9 cellular contexts compared by ENCODE assay signal in the genomic region with DNA sequence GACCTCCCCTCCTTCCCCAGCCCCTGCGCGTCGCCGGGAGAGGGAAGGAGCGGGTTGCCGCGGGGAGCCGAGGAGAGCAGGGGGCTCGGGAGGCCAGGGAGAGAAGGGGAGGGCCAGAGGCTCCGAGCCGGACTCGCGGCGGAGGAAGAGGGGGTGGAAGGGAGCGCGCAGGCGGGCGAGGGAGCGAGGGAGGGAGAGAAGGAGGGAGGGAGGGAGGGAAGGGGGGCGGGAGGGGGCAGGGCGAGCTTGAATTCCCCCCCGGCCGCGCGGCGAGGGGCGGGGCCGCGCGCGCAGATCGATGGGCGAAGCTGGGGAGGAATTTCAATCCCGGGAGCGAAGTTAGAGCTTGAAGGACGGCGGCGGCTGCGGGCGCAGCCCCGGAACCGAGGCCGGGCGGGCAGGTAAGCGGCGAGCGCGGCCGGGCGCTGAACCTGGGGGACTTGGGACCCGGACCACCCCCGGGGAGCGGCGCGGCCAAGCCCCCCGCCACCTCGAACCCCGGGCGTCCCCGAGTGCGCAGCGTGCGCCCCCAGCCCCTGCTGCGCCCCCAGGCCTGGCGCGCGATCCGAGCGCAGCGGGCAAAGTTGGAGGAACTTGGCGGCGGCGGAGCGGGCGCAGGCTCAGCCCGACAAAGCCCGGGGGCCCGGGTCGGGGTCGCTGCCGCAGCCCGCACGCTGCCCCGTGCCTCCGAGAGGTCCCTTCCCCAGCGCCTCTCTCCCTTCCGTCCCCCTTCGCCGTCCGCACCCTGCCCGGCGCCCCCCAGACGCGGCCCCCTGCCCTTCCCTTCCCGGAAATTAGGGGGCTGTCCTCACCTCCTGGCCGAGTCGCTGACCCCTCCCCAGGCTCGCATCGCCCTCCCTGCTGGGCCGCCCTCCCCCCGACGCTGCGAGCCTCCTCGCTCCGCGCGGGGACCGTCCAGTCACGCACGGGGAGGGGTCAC. TPM values are rescaled to one million over a fixed set of nuclear protein-coding genes. Genes with fewer than 3 reads are reported as not detected.
DNase-seq lines count a peak whose midpoint lies in the region; ATAC-seq and TF ChIP-seq lines count a peak whose summit lies in the region.
"Had no signal": no experiment of that assay in that cellular context is flagged by ENCODE, and none has a peak within 500 bp of the region (broad histone marks: within the 10 kb centered on the region; RNA-seq: fewer than 3 reads in every experiment).

A gene (plus strand): TSS at position 324 of the 940 bp plus-strand sequence. CDS start 74,320 bp downstream, outside the sequence.

- WGBS in ectodermal cell, 2 experiments = 0 to 1% methylated on average over 107 to 110 of the region's 110 CpGs

- intact Hi-C loops in natural killer cell (cut with micrococcal nuclease) = no loop called here

- H3K4me3 Mint-ChIP-seq in CD4-positive, CD25-positive, alpha-beta regulatory T cell = peak within 1 kb of the TSS; percentile 7 to 81 (median 69)
- H3K4me3 Mint-ChIP-seq in natural killer cell = peak within 1 kb of the TSS; percentile 61

- TF ChIP-seq POLR2A in NB4 (IDR thresholded peaks at IDR 0.05; ENCODE audit: extremely low read depth, insufficient read length) = no peak

- no peak for ATAC-seq in CD4-positive, CD25-positive, alpha-beta regulatory T cell (ENCODE audit: low read depth in 2 of 2)
- ATAC-seq in natural killer cell (no peak), GM18909 (IDR thresholded peaks at IDR 0.05; ENCODE audit: poor library complexity, unreplicated experiment) (no peak)

- H3K4me1 Mint-ChIP-seq in CD4-positive, CD25-positive, alpha-beta regulatory T cell = peaks cover 0 to 15% (median 1%) of the 10 kb centered on the region in 4 donors
- H3K4me1 Mint-ChIP-seq in natural killer cell = peaks cover 5 to 10% of the 10 kb centered on the region in 2 donors

- no peaks in the 10 kb centered on the region for H3K36me3 ChIP-seq in CD4-positive, CD25-positive, alpha-beta regulatory T cell (ENCODE audit: control insufficient read depth, insufficient read depth, low read length)
- H3K36me3 ChIP-seq in ectodermal cell (ENCODE audit: control insufficient read depth, insufficient read depth, low read length) = no peaks in the 10 kb centered on the region
- H3K36me3 ChIP-seq: adrenal gland had no signal

- no peaks in the 10 kb centered on the region for H3K9me3 Mint-ChIP-seq in CD4-positive, CD25-positive, alpha-beta regulatory T cell
- no peaks in the 10 kb centered on the region for H3K9me3 Mint-ChIP-seq in natural killer cell

- H3K27ac ChIP-seq in CD4-positive, CD25-positive, alpha-beta regulatory T cell (ENCODE audit: insufficient read depth, low read length, poor library complexity, severe bottlenecking) = no peak within 1 kb of the TSS
- peak within 1 kb of the TSS; percentile 60 for H3K27ac ChIP-seq in ectodermal cell (ENCODE audit: insufficient read depth, low read depth, low read length, poor library complexity, severe bottlenecking)
- H3K27ac ChIP-seq: adrenal gland had no signal

- H3K27ac Mint-ChIP-seq in CD4-positive, CD25-positive, alpha-beta regulatory T cell = no peak within 1 kb of the TSS
- H3K27ac Mint-ChIP-seq in natural killer cell = no peak within 1 kb of the TSS

- H3K36me3 Mint-ChIP-seq in CD4-positive, CD25-positive, alpha-beta regulatory T cell = no peaks in the 10 kb centered on the region
- no peaks in the 10 kb centered on the region for H3K36me3 Mint-ChIP-seq in natural killer cell

- no peaks in the 10 kb centered on the region for H3K9me3 ChIP-seq in CD4-positive, CD25-positive, alpha-beta regulatory T cell (ENCODE audit: control insufficient read depth in 2 of 2, low read length in 2 of 2)
- H3K9me3 ChIP-seq in ectodermal cell (ENCODE audit: control insufficient read depth, low read length) = no peaks in the 10 kb centered on the region
- H3K9me3 ChIP-seq: adrenal gland had no signal

- no peak within 1 kb of the TSS for H3K4me3 ChIP-seq in CD4-positive, CD25-positive, alpha-beta regulatory T cell (ENCODE audit: low read depth, low read length)
- H3K4me3 ChIP-seq in NB4 (ENCODE audit: low read depth, low read length) (no peak within 1 kb of the TSS), ectodermal cell (ENCODE audit: insufficient read depth, low read depth, low read length) (peak within 1 kb of the TSS; percentile 60)

- DNase-seq in CD4-positive, CD25-positive, alpha-beta regulatory T cell = no peak
- DNase-seq in NB4 (ENCODE audit: low read depth) (peak; percentile 50), natural killer cell (no peak), NCI-H2029 treated with DMSO at 0.1 percent for 48 hours (lab: John Stamatoyannopoulos, UW) (no peak), superior temporal gyrus (ENCODE audit: extremely low spot score) (no peak), AML-193 (lab: John Stamatoyannopoulos, UW) (no peak)

- TF ChIP-seq CTCF in NB4 (IDR thresholded peaks at IDR 0.05; ENCODE audit: low read depth, low read length) (no peak), natural killer cell (IDR thresholded peaks at IDR 0.05) (no peak)

- no peaks in the 10 kb centered on the region for H3K27me3 ChIP-seq in CD4-positive, CD25-positive, alpha-beta regulatory T cell (ENCODE audit: control insufficient read depth, insufficient read depth, low read length)
- peaks cover 63% of the 10 kb centered on the region for H3K27me3 ChIP-seq in ectodermal cell (ENCODE audit: control insufficient read depth, insufficient read depth, low read length, poor library complexity, severe bottlenecking)

- peaks cover 16% of the 10 kb centered on the region for H3K4me1 ChIP-seq in CD4-positive, CD25-positive, alpha-beta regulatory T cell (ENCODE audit: control insufficient read depth, insufficient read depth, low read length, poor library complexity, severe bottlenecking)
- H3K4me1 ChIP-seq in ectodermal cell (ENCODE audit: control insufficient read depth, insufficient read depth, low read length) = peaks cover 11% of the 10 kb centered on the region

- peaks cover 34% of the 10 kb centered on the region for H3K27me3 Mint-ChIP-seq in CD4-positive, CD25-positive, alpha-beta regulatory T cell
- peaks cover 15 to 24% of the 10 kb centered on the region in 2 donors for H3K27me3 Mint-ChIP-seq in natural killer cell (ENCODE audit: low read depth in 2 of 2)

RNA-seq across cellular contexts. Expression of the gene that starts here (rescaled TPM):
- not detected for total RNA-seq in CD4-positive, CD25-positive, alpha-beta regulatory T cell
- polyA plus RNA-seq in CD4-positive, CD25-positive, alpha-beta regulatory T cell = not detected
- 8.4 TPM for polyA plus RNA-seq in ectodermal cell (2013, experiment 1 of 4)
- polyA plus RNA-seq in ectodermal cell (2013, experiment 2 of 4) = 8.4 TPM
- 9.3 TPM for polyA plus RNA-seq in ectodermal cell (2013, experiment 3 of 4)
- polyA plus RNA-seq in ectodermal cell (2013, experiment 4 of 4) = 10.2 TPM
- total RNA-seq in natural killer cell = under 1 TPM in 2 of 3 donors, not detected in 1; 0.30 to 0.45 TPM
